Comparison of ENCODE assay signal across 9 cellular contexts in genomic region chr20:8213831-8214587, GRCh38.
DNase-seq lines count a peak whose midpoint lies in the region; ATAC-seq and TF ChIP-seq lines count a peak whose summit lies in the region.
"Had no signal": no experiment of that assay in that cellular context is flagged by ENCODE, and none has a peak within 500 bp of the region (broad histone marks: within the 10 kb centered on the region; RNA-seq: fewer than 3 reads in every experiment).

No MANE protein-coding gene starts in this region.

- peaks cover 48% of the 10 kb centered on the region for H3K4me1 Mint-ChIP-seq in activated naive CD8-positive, alpha-beta T cell treated with anti-CD3 and anti-CD28 coated beads for 36 hours

- H3K4me3 Mint-ChIP-seq in activated naive CD8-positive, alpha-beta T cell treated with anti-CD3 and anti-CD28 coated beads for 36 hours, result peak overlapping the region; percentile 58

- peaks cover 0 to 22% of the 10 kb centered on the region in 2 donors for H3K4me1 ChIP-seq in right atrium auricular region

- peak overlapping the region; percentile 8 to 34 for H3K27ac ChIP-seq in right atrium auricular region

- peaks cover 2% of the 10 kb centered on the region for H3K36me3 Mint-ChIP-seq in activated naive CD8-positive, alpha-beta T cell treated with anti-CD3 and anti-CD28 coated beads for 36 hours

- peak overlapping the region; percentile 50 for H3K27ac Mint-ChIP-seq in activated naive CD8-positive, alpha-beta T cell treated with anti-CD3 and anti-CD28 coated beads for 36 hours

- H3K9me3 Mint-ChIP-seq in activated naive CD8-positive, alpha-beta T cell treated with anti-CD3 and anti-CD28 coated beads for 36 hours, result no peaks in the 10 kb centered on the region

- peak overlapping the region in 1 of 2 donors; percentile 10 for H3K4me3 ChIP-seq in right atrium auricular region

- H3K9me3 ChIP-seq in right atrium auricular region, result no peaks in the 10 kb centered on the region

- peaks cover under 1% of the 10 kb centered on the region for H3K27me3 Mint-ChIP-seq in activated naive CD8-positive, alpha-beta T cell treated with anti-CD3 and anti-CD28 coated beads for 36 hours

- no peaks in the 10 kb centered on the region for H3K27me3 ChIP-seq in right atrium auricular region

- no peaks in the 10 kb centered on the region for H3K36me3 ChIP-seq in right atrium auricular region

- TF ChIP-seq CTCF in right atrium auricular region (IDR thresholded peaks at IDR 0.05) (no peak), omental fat pad (IDR thresholded peaks at IDR 0.05) (no peak)

- ATAC-seq in HG03045 (IDR thresholded peaks at IDR 0.05; ENCODE audit: unreplicated experiment) (peak; percentile 86), omental fat pad (ENCODE audit: low FRiP score) (no peak)

- intact Hi-C loops in cardiac septum (cut with DNase I), result no loop called here

- no peak for DNase-seq in right atrium auricular region (ENCODE audit: low spot score)
- DNase-seq in cardiac septum (ENCODE audit: low spot score), result no peak
- peak; percentile 4 for DNase-seq in activated naive CD8-positive, alpha-beta T cell treated with anti-CD3 and anti-CD28 coated beads for 36 hours
- no peak for DNase-seq in omental fat pad (ENCODE audit: low spot score)
- DNase-seq in HUDEP-2 (lab: John Stamatoyannopoulos, UW; ENCODE audit: unreplicated experiment in 76 of 76), result no peak
- no peak for DNase-seq in RPMI8226
- DNase-seq in hippocampal formation (lab: John Stamatoyannopoulos, UW), result no peak
- DNase-seq: NCI-H446 had no signal
